In genomic region chr12:54385251-54385914, GRCh38 we compare ENCODE assay signal across 10 cellular contexts. TPM values are rescaled to one million over a fixed set of nuclear protein-coding genes. Genes with fewer than 3 reads are reported as not detected.
DNase-seq lines count a peak whose midpoint lies in the region; ATAC-seq and TF ChIP-seq lines count a peak whose summit lies in the region.
"Had no signal": no experiment of that assay in that cellular context is flagged by ENCODE, and none has a peak within 500 bp of the region (broad histone marks: within the 10 kb centered on the region; RNA-seq: fewer than 3 reads in every experiment).

No MANE protein-coding gene starts in this region.

- H3K4ac ChIP-seq in trophoblast cell (ENCODE audit: low read depth, low read length), result peak overlapping the region; percentile 61

- H3K27me3 ChIP-seq in colonic mucosa (no peaks in the 10 kb centered on the region), trophoblast cell (ENCODE audit: insufficient read depth, low read length) (no peaks in the 10 kb centered on the region)
- H3K27me3 ChIP-seq: SJSA1 had no signal

- H3K4me2 ChIP-seq in trophoblast cell (ENCODE audit: low read length), result peak overlapping the region; percentile 27

- H3K4me1 ChIP-seq in colonic mucosa, result no peaks in the 10 kb centered on the region
- peaks cover 57 to 61% of the 10 kb centered on the region in 2 experiments for H3K4me1 ChIP-seq in trophoblast cell (ENCODE audit: control insufficient read depth in 1 of 2, insufficient read depth in 2 of 2, low read length in 2 of 2)

- H3K14ac ChIP-seq in trophoblast cell (ENCODE audit: low read length), result peak overlapping the region; percentile 93

- peak overlapping the region; percentile 65 for H4K12ac ChIP-seq in trophoblast cell (ENCODE audit: low read depth, low read length)

- peak overlapping the region; percentile 71 for H4K8ac ChIP-seq in trophoblast cell (ENCODE audit: low read depth, low read length)

- H2BK120ac ChIP-seq in trophoblast cell (ENCODE audit: insufficient read depth, low read length, poor library complexity), result peak overlapping the region; percentile 54

- H3K79me1 ChIP-seq in trophoblast cell (ENCODE audit: low read length), result peaks cover 49% of the 10 kb centered on the region

- H3K23ac ChIP-seq in trophoblast cell (ENCODE audit: low read length), result no peak overlapping the region

- H2AFZ ChIP-seq in trophoblast cell (ENCODE audit: insufficient read depth, low read length, poor library complexity), result peak overlapping the region; percentile 43

- no CpG with 5 or more reads among the region's 10 CpGs for WGBS in trophoblast cell (ENCODE audit: extremely low coverage, insufficient coverage, insufficient read length)

- H3K79me2 ChIP-seq in trophoblast cell (ENCODE audit: control insufficient read depth, insufficient read depth, low read length, poor library complexity), result peaks cover 13% of the 10 kb centered on the region

- no peaks in the 10 kb centered on the region for H3K9me3 ChIP-seq in colonic mucosa
- no peaks in the 10 kb centered on the region for H3K9me3 ChIP-seq in trophoblast cell (ENCODE audit: insufficient read depth, low read depth, low read length)
- H3K9me3 ChIP-seq: SJSA1 had no signal

- ATAC-seq in GM18511 (IDR thresholded peaks at IDR 0.05; ENCODE audit: unreplicated experiment) (peak; percentile 73), HG03108 (IDR thresholded peaks at IDR 0.05; ENCODE audit: unreplicated experiment) (peak; percentile 61), HG03025 (IDR thresholded peaks at IDR 0.05; ENCODE audit: low FRiP score, unreplicated experiment) (no peak)

- intact Hi-C loops in colonic mucosa (cut with DNase I), result no loop called here

- H4K91ac ChIP-seq in trophoblast cell (ENCODE audit: low read depth, low read length), result peak overlapping the region; percentile 96

- H2BK5ac ChIP-seq in trophoblast cell (ENCODE audit: low read depth, low read length, poor library complexity), result peak overlapping the region; percentile 84

- H2AK5ac ChIP-seq in trophoblast cell (ENCODE audit: low read length), result peak overlapping the region; percentile 92

- H3K18ac ChIP-seq in trophoblast cell (ENCODE audit: low read length), result peak overlapping the region; percentile 81

- peak overlapping the region; percentile 5 for H2BK12ac ChIP-seq in trophoblast cell (ENCODE audit: low read length)

- peak overlapping the region; percentile 49 for H3K27ac ChIP-seq in colonic mucosa
- H3K27ac ChIP-seq in trophoblast cell (ENCODE audit: low read depth, low read length), result peak overlapping the region; percentile 81
- H3K27ac ChIP-seq: SJSA1 had no signal

- no peak for TF ChIP-seq CTCF in colonic mucosa (IDR thresholded peaks at IDR 0.05)

- DNase-seq in colonic mucosa (no peak), trophoblast cell (peak in 1 of 2 donors; percentile 29), COR-L47 (lab: John Stamatoyannopoulos, UW) (no peak), NCI-H2029 (lab: John Stamatoyannopoulos, UW) (no peak), inferior parietal cortex (ENCODE audit: extremely low spot score) (no peak)

- H3K9ac ChIP-seq in colonic mucosa (ENCODE audit: low read depth in 2 of 2, low read length in 2 of 2) (peak overlapping the region in 1 of 2 donors; percentile 47), trophoblast cell (ENCODE audit: low read length) (no peak overlapping the region)

- H3K36me3 ChIP-seq in colonic mucosa, result no peaks in the 10 kb centered on the region
- peaks cover 3 to 6% of the 10 kb centered on the region in 2 experiments for H3K36me3 ChIP-seq in trophoblast cell (ENCODE audit: control insufficient read depth in 1 of 2, insufficient read depth in 2 of 2, low read length in 2 of 2)
- H3K36me3 ChIP-seq: SJSA1 had no signal

- H3K4me3 ChIP-seq in colonic mucosa (no peak overlapping the region), trophoblast cell (ENCODE audit: low read depth, low read length) (no peak overlapping the region)
- H3K4me3 ChIP-seq: coronary artery, SJSA1 had no signal

RNA-seq across cellular contexts. Expression of gene ZNF385A, which starts 0.8 kb away (rescaled TPM):
- total RNA-seq in colonic mucosa, result 1 to 10 TPM; 3.8 to 7.3 TPM
- 74.0 and 75.2 TPM in 2 replicates for polyA plus RNA-seq in trophoblast cell (2013)

RNA-seq across cellular contexts. Expression of gene GPR84, which starts 21.1 kb away (rescaled TPM):
- under 1 TPM in 1 of 2 donors, not detected in 1; 0.21 TPM for total RNA-seq in colonic mucosa
- polyA plus RNA-seq in trophoblast cell (2013), result 0.04 and 0.06 TPM in 2 replicates
- total RNA-seq: SJSA1 had no signal

RNA-seq across cellular contexts. Expression of gene ITGA5, which starts 33.7 kb away (rescaled TPM):
- 100 to 1,000 TPM in 1 of 2 donors, 1 to 10 TPM in 1; 7.8 to 120 TPM for total RNA-seq in colonic mucosa
- polyA plus RNA-seq in trophoblast cell (2013), result 81.6 and 90.0 TPM in 2 replicates
